Comparison of ENCODE assay signal across 2 cellular contexts in genomic region chr3:123388050-123388449, GRCh38.
TF ChIP-seq lines count a peak whose summit lies in the region.

No MANE protein-coding gene starts in this region.

TF ChIP-seq in liver, 16 proteins besides CTCF, POLR2A, EP300 and RAD21 (continued from another document):
- TF ChIP-seq, protein P1, sequence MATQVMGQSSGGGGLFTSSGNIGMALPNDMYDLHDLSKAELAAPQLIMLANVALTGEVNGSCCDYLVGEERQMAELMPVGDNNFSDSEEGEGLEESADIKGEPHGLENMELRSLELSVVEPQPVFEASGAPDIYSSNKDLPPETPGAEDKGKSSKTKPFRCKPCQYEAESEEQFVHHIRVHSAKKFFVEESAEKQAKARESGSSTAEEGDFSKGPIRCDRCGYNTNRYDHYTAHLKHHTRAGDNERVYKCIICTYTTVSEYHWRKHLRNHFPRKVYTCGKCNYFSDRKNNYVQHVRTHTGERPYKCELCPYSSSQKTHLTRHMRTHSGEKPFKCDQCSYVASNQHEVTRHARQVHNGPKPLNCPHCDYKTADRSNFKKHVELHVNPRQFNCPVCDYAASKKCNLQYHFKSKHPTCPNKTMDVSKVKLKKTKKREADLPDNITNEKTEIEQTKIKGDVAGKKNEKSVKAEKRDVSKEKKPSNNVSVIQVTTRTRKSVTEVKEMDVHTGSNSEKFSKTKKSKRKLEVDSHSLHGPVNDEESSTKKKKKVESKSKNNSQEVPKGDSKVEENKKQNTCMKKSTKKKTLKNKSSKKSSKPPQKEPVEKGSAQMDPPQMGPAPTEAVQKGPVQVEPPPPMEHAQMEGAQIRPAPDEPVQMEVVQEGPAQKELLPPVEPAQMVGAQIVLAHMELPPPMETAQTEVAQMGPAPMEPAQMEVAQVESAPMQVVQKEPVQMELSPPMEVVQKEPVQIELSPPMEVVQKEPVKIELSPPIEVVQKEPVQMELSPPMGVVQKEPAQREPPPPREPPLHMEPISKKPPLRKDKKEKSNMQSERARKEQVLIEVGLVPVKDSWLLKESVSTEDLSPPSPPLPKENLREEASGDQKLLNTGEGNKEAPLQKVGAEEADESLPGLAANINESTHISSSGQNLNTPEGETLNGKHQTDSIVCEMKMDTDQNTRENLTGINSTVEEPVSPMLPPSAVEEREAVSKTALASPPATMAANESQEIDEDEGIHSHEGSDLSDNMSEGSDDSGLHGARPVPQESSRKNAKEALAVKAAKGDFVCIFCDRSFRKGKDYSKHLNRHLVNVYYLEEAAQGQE (IDR thresholded peaks at IDR 0.05), result no peak
- TF ChIP-seq NR2F2 (IDR thresholded peaks at IDR 0.05) (no peak), HNF4G (IDR thresholded peaks at IDR 0.05) (no peak)
- TF ChIP-seq, protein P2, sequence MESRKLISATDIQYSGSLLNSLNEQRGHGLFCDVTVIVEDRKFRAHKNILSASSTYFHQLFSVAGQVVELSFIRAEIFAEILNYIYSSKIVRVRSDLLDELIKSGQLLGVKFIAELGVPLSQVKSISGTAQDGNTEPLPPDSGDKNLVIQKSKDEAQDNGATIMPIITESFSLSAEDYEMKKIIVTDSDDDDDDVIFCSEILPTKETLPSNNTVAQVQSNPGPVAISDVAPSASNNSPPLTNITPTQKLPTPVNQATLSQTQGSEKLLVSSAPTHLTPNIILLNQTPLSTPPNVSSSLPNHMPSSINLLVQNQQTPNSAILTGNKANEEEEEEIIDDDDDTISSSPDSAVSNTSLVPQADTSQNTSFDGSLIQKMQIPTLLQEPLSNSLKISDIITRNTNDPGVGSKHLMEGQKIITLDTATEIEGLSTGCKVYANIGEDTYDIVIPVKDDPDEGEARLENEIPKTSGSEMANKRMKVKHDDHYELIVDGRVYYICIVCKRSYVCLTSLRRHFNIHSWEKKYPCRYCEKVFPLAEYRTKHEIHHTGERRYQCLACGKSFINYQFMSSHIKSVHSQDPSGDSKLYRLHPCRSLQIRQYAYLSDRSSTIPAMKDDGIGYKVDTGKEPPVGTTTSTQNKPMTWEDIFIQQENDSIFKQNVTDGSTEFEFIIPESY (IDR thresholded peaks at IDR 0.05), result no peak
TF ChIP-seq in liver: peak in this region for 0.

TF ChIP-seq in HepG2, 621 proteins besides CTCF, POLR2A, EP300 and RAD21 (continued from another document):
- TF ChIP-seq, protein P3, sequence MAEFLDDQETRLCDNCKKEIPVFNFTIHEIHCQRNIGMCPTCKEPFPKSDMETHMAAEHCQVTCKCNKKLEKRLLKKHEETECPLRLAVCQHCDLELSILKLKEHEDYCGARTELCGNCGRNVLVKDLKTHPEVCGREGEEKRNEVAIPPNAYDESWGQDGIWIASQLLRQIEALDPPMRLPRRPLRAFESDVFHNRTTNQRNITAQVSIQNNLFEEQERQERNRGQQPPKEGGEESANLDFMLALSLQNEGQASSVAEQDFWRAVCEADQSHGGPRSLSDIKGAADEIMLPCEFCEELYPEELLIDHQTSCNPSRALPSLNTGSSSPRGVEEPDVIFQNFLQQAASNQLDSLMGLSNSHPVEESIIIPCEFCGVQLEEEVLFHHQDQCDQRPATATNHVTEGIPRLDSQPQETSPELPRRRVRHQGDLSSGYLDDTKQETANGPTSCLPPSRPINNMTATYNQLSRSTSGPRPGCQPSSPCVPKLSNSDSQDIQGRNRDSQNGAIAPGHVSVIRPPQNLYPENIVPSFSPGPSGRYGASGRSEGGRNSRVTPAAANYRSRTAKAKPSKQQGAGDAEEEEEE (CRISPR knock-in tag; IDR thresholded peaks at IDR 0.05; ENCODE audit: borderline replicate concordance), result no peak
- TF ChIP-seq IRF2 (CRISPR knock-in tag; IDR thresholded peaks at IDR 0.05) (no peak), ZNF180 (CRISPR knock-in tag; IDR thresholded peaks at IDR 0.05; ENCODE audit: borderline replicate concordance, low read depth) (no peak), ZNF709 (CRISPR knock-in tag; IDR thresholded peaks at IDR 0.05) (no peak), ZNF678 (CRISPR knock-in tag; IDR thresholded peaks at IDR 0.05) (no peak), SMARCE1 (IDR thresholded peaks at IDR 0.05; ENCODE audit: borderline replicate concordance) (no peak), TBX3 (IDR thresholded peaks at IDR 0.05; ENCODE audit: borderline replicate concordance) (no peak), ZNF784 (CRISPR knock-in tag; IDR thresholded peaks at IDR 0.05; ENCODE audit: borderline replicate concordance) (no peak), HOXA7 (CRISPR knock-in tag; IDR thresholded peaks at IDR 0.05) (no peak)
- TF ChIP-seq, protein P4, sequence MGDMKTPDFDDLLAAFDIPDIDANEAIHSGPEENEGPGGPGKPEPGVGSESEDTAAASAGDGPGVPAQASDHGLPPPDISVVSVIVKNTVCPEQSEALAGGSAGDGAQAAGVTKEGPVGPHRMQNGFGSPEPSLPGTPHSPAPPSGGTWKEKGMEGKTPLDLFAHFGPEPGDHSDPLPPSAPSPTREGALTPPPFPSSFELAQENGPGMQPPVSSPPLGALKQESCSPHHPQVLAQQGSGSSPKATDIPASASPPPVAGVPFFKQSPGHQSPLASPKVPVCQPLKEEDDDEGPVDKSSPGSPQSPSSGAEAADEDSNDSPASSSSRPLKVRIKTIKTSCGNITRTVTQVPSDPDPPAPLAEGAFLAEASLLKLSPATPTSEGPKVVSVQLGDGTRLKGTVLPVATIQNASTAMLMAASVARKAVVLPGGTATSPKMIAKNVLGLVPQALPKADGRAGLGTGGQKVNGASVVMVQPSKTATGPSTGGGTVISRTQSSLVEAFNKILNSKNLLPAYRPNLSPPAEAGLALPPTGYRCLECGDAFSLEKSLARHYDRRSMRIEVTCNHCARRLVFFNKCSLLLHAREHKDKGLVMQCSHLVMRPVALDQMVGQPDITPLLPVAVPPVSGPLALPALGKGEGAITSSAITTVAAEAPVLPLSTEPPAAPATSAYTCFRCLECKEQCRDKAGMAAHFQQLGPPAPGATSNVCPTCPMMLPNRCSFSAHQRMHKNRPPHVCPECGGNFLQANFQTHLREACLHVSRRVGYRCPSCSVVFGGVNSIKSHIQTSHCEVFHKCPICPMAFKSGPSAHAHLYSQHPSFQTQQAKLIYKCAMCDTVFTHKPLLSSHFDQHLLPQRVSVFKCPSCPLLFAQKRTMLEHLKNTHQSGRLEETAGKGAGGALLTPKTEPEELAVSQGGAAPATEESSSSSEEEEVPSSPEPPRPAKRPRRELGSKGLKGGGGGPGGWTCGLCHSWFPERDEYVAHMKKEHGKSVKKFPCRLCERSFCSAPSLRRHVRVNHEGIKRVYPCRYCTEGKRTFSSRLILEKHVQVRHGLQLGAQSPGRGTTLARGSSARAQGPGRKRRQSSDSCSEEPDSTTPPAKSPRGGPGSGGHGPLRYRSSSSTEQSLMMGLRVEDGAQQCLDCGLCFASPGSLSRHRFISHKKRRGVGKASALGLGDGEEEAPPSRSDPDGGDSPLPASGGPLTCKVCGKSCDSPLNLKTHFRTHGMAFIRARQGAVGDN (CRISPR knock-in tag; IDR thresholded peaks at IDR 0.05), result no peak
